ENCODE assay signal across 2 cellular contexts in the genomic region with DNA sequence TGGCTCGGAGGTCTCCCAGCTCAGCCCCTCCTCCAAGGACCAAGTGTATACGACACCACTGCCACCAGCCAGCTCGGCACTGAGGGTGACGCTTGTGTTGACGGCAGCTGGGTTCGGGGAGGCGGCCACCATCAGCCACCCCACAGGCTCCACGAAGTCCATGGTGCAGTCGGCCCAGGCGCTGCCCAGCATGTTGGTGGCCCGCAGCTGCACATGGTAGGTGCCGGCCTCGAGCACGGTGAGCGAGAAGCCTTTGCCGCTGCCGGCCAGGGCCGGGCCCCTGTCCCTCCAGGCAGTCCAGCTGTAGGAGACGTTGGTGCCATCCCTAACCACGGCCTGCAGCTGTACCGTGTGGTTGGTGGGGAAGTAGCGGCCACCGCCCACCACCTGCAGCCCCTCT. TPM values are rescaled to one million over a fixed set of nuclear protein-coding genes. Genes with fewer than 3 reads are reported as not detected.
"Had no signal": no experiment of that assay in that cellular context is flagged by ENCODE, and none has a peak within 500 bp of the region (broad histone marks: within the 10 kb centered on the region; RNA-seq: fewer than 3 reads in every experiment).

No MANE protein-coding gene starts in this region.

RNA-seq across cellular contexts. Expression of a gene that starts 38.6 kb away (rescaled TPM):
- total RNA-seq: ascending aorta; T-helper 2 cell treated with Interferon-gamma antibody and Interleukin-4, amounts not matched to agents 100 ng/mL and 5 ng/mL, for 36 hours had no signal
